Comparison of ENCODE assay signal across 11 cellular contexts in genomic region chr2:85447222-85447585, GRCh38. TPM values are rescaled to one million over a fixed set of nuclear protein-coding genes. Genes with fewer than 3 reads are reported as not detected.
"Had no signal": no experiment of that assay in that cellular context is flagged by ENCODE, and none has a peak within 500 bp of the region (broad histone marks: within the 10 kb centered on the region; RNA-seq: fewer than 3 reads in every experiment).

No MANE protein-coding gene starts in this region.

- H3K27me3 ChIP-seq: heart left ventricle, upper lobe of right lung had no signal

- ATAC-seq: heart left ventricle; sciatic nerve; stimulated activated naive B cell treated with anti-CD40 and anti-IgM and Interleukin-4, amounts not matched to agents 10 μg/mL and 1 μg/mL and 100 μg/mL, for 72 hours had no signal

- H3K27ac ChIP-seq: upper lobe of right lung had no signal

- H3K36me3 ChIP-seq: heart left ventricle, upper lobe of right lung had no signal

- H3K4me3 ChIP-seq: heart left ventricle, upper lobe of right lung had no signal

- H3K9me3 ChIP-seq: heart left ventricle, upper lobe of right lung had no signal

- DNase-seq: activated B cell treated with CpG ODN at 0.5 μM for 24 hours; activated CD4-positive, alpha-beta T cell treated with anti-CD3 and anti-CD28 coated beads, Interleukin-2, amount 10 ng/mL, durations not matched to agents 7 days and 5 days; activated naive CD4-positive, alpha-beta T cell treated with anti-CD3 and anti-CD28 coated beads, Interleukin-2, amount 50 U/mL, for 16 hours; amniotic stem cell; heart left ventricle; kidney; naive B cell; stimulated activated CD4-positive, alpha-beta T cell treated with anti-CD3 and anti-CD28 coated beads, Interleukin-2, amount 100 ng/mL, for 24 hours; stimulated activated naive B cell treated with anti-CD40 and anti-IgM and Interleukin-4, amounts not matched to agents 10 μg/mL and 1 μg/mL and 100 μg/mL, for 72 hours; upper lobe of right lung had no signal

RNA-seq across cellular contexts. Expression of gene SH2D6, which starts 28.7 kb away (rescaled TPM):
- total RNA-seq: heart left ventricle had no signal
- polyA plus RNA-seq: heart left ventricle had no signal
